In the genomic region with DNA sequence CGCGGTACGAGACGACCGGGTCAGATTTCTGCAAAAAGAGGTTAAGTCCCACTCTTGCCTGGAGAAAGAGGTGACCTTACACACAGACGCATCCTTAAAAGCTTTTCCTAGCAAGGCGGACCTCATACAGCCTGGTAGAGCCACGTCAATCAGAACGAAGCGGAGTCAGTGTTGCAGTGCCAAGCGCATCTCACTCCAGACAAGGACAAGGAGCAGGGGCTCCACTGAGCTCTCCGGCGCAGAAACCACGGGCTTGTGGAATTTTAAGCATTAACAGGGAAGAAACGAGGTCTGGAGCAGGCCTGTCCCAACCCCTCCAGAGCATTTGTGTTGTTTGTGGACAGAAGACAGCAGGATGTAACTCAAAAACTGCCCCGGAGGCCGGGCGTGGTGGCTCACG, we compare ENCODE assay signal across 23 cellular contexts. TPM values are rescaled to one million over a fixed set of nuclear protein-coding genes. Genes with fewer than 3 reads are reported as not detected.
DNase-seq lines count a peak whose midpoint lies in the region; ATAC-seq and TF ChIP-seq lines count a peak whose summit lies in the region.
"Had no signal": no experiment of that assay in that cellular context is flagged by ENCODE, and none has a peak within 500 bp of the region (broad histone marks: within the 10 kb centered on the region; RNA-seq: fewer than 3 reads in every experiment).

No MANE protein-coding gene starts in this region.

- H2BK15ac ChIP-seq in H9 (ENCODE audit: low read depth, low read length): no peak overlapping the region

- H2AK5ac ChIP-seq in H9 (ENCODE audit: insufficient read length, low read length): no peak overlapping the region

- H3K4me1 ChIP-seq in H9 (ENCODE audit: insufficient read depth, low read length): no peaks in the 10 kb centered on the region

- no peaks in the 10 kb centered on the region for H4K20me1 ChIP-seq in H9 (ENCODE audit: control insufficient read depth, insufficient read depth, insufficient read length)

- no peak overlapping the region for H3K4me3 Mint-ChIP-seq in activated CD8-positive, alpha-beta memory T cell treated with anti-CD3 and anti-CD28 coated beads, Interleukin-2, amount 10 ng/mL, durations not matched to agents 7 days and 5 days
- H3K4me3 Mint-ChIP-seq in H9: peak overlapping the region in 1 of 2 experiments; percentile 3; a peak in 1 of 5 replicates
- peak overlapping the region in 1 of 2 donors; percentile 42 for H3K4me3 Mint-ChIP-seq in effector memory CD8-positive, alpha-beta T cell
- H3K4me3 Mint-ChIP-seq in osteocyte (ENCODE audit: unreplicated experiment): no peak overlapping the region

- H3K79me2 ChIP-seq in H9 (ENCODE audit: insufficient read depth, low read length): peaks cover 8% of the 10 kb centered on the region; the same call in 1 of the 2 replicates

- no peak for TF ChIP-seq CTCF in H9 (conservative IDR thresholded peaks at IDR 0.05)
- no peak for TF ChIP-seq CTCF in osteocyte (IDR thresholded peaks at IDR 0.05)

- H3K27ac Mint-ChIP-seq in activated CD8-positive, alpha-beta memory T cell treated with anti-CD3 and anti-CD28 coated beads, Interleukin-2, amount 10 ng/mL, durations not matched to agents 7 days and 5 days: peak overlapping the region; percentile 19
- H3K27ac Mint-ChIP-seq in H9 (peak overlapping the region; percentile 47 to 87 (median 69); a peak in 6 of 7 replicates), osteocyte (ENCODE audit: unreplicated experiment) (peak overlapping the region; percentile 31)
- H3K27ac Mint-ChIP-seq in effector memory CD8-positive, alpha-beta T cell: peak overlapping the region; percentile 28 to 86

- peaks cover 62% of the 10 kb centered on the region for H3K36me3 Mint-ChIP-seq in activated CD8-positive, alpha-beta memory T cell treated with anti-CD3 and anti-CD28 coated beads, Interleukin-2, amount 10 ng/mL, durations not matched to agents 7 days and 5 days
- H3K36me3 Mint-ChIP-seq in H9 (ENCODE audit: insufficient read depth in 1 of 3, low read depth in 3 of 3) (peaks cover 65 to 81% (median 74%) of the 10 kb centered on the region in 3 experiments), osteocyte (ENCODE audit: unreplicated experiment) (peaks cover 46% of the 10 kb centered on the region)
- peaks cover 84% of the 10 kb centered on the region for H3K36me3 Mint-ChIP-seq in effector memory CD8-positive, alpha-beta T cell (ENCODE audit: insufficient read depth)

- H3K9me3 ChIP-seq in H9 (ENCODE audit: control insufficient read depth, low read depth, low read length): no peaks in the 10 kb centered on the region
- H3K9me3 ChIP-seq: MG63 had no signal

- no peak overlapping the region for H4K91ac ChIP-seq in H9 (ENCODE audit: insufficient read length, low read depth, low read length)

- peaks cover 7% of the 10 kb centered on the region for H3K79me1 ChIP-seq in H9 (ENCODE audit: insufficient read depth, low read depth, low read length, poor library complexity, severe bottlenecking)

- no peak overlapping the region for H4K5ac ChIP-seq in H9 (ENCODE audit: insufficient read length, low read depth, low read length)

- no CpG with 5 or more reads among the region's 19 CpGs for WGBS in H9 (ENCODE audit: extremely low coverage, insufficient read length, low lambda C conversion rate)

- intact Hi-C loops in sciatic nerve (cut with DNase I): no loop called here

- H3K56ac ChIP-seq in H9 (ENCODE audit: insufficient read length, low read depth, low read length): no peak overlapping the region

- H3K14ac ChIP-seq in H9 (ENCODE audit: insufficient read depth, low read length): no peak overlapping the region

- H3K18ac ChIP-seq in H9 (ENCODE audit: insufficient read length, low read depth, low read length): no peak overlapping the region

- H3K23me2 ChIP-seq in H9 (ENCODE audit: insufficient read length, low read depth, low read length, poor library complexity, severe bottlenecking): no peaks in the 10 kb centered on the region

- H4K8ac ChIP-seq in H9 (replicated peaks; ENCODE audit: insufficient read length, low read depth, low read length): no peak overlapping the region

- no peak overlapping the region for H2BK20ac ChIP-seq in H9 (ENCODE audit: low read depth, low read length, poor library complexity, severe bottlenecking)

- DNase-seq in activated CD8-positive, alpha-beta memory T cell treated with anti-CD3 and anti-CD28 coated beads, Interleukin-2, amount 10 ng/mL, durations not matched to agents 7 days and 5 days: no peak
- no peak for DNase-seq in activated CD8-positive, alpha-beta memory T cell treated with anti-CD3 and anti-CD28 coated beads for 24 hours
- DNase-seq in H9 (no peak), osteocyte (ENCODE audit: extremely low spot score, unreplicated experiment) (no peak), sciatic nerve (ENCODE audit: low spot score) (no peak)
- DNase-seq in effector memory CD8-positive, alpha-beta T cell: no peak
- DNase-seq in activated CD4-positive, alpha-beta T cell treated with anti-CD3 and anti-CD28 coated beads for 4 hours: no peak
- DNase-seq: activated CD4-positive, alpha-beta T cell treated with anti-CD3 and anti-CD28 coated beads, Interleukin-2, amount 50 U/mL, for 4 hours; C1 segment of cervical spinal cord; cerebellar nuclear complex; foreskin fibroblast; hippocampal formation; MG63; NCI-H1436 treated with DMSO at 0.1 percent for 48 hours; NCI-H2171; NCI-H524; retina; stimulated activated CD4-positive, alpha-beta T cell treated with anti-CD3 and anti-CD28 coated beads, Interleukin-4, amount 100 ng/mL, for 4 hours; trophoblast cell had no signal

- H3K27me3 Mint-ChIP-seq in activated CD8-positive, alpha-beta memory T cell treated with anti-CD3 and anti-CD28 coated beads, Interleukin-2, amount 10 ng/mL, durations not matched to agents 7 days and 5 days: no peaks in the 10 kb centered on the region
- H3K27me3 Mint-ChIP-seq in H9 (ENCODE audit: low read depth) (peaks cover 3% of the 10 kb centered on the region), osteocyte (ENCODE audit: unreplicated experiment) (no peaks in the 10 kb centered on the region)
- no peaks in the 10 kb centered on the region for H3K27me3 Mint-ChIP-seq in effector memory CD8-positive, alpha-beta T cell

- ATAC-seq in activated CD8-positive, alpha-beta memory T cell treated with anti-CD3 and anti-CD28 coated beads, Interleukin-2, amount 10 ng/mL, durations not matched to agents 7 days and 5 days: no peak
- no peak for ATAC-seq in effector memory CD8-positive, alpha-beta T cell (replicated peaks)
- ATAC-seq in HG02798 (IDR thresholded peaks at IDR 0.05; ENCODE audit: poor library complexity, unreplicated experiment) (no peak), sciatic nerve (no peak)

- no peak overlapping the region for H3K27ac ChIP-seq in H9 (ENCODE audit: insufficient read length, low read depth, low read length)
- H3K27ac ChIP-seq: VCaP had no signal

- H3K27me3 ChIP-seq in H9 (ENCODE audit: insufficient read depth, low read length): no peaks in the 10 kb centered on the region
- H3K27me3 ChIP-seq: MG63 had no signal

- no peak overlapping the region for H3K9ac ChIP-seq in H9 (ENCODE audit: extremely low read depth, insufficient read length, low read length)

- H3K4me1 Mint-ChIP-seq in activated CD8-positive, alpha-beta memory T cell treated with anti-CD3 and anti-CD28 coated beads, Interleukin-2, amount 10 ng/mL, durations not matched to agents 7 days and 5 days: peaks cover 34% of the 10 kb centered on the region
- H3K4me1 Mint-ChIP-seq in H9 (peaks cover 11% of the 10 kb centered on the region in 2 experiments), osteocyte (ENCODE audit: unreplicated experiment) (peaks cover 10% of the 10 kb centered on the region)
- peaks cover 11 to 16% of the 10 kb centered on the region in 2 donors for H3K4me1 Mint-ChIP-seq in effector memory CD8-positive, alpha-beta T cell (ENCODE audit: low read depth in 2 of 2)

- no peak overlapping the region for H3K4ac ChIP-seq in H9 (ENCODE audit: low read depth, low read length)

- H3K9me3 Mint-ChIP-seq in activated CD8-positive, alpha-beta memory T cell treated with anti-CD3 and anti-CD28 coated beads, Interleukin-2, amount 10 ng/mL, durations not matched to agents 7 days and 5 days (ENCODE audit: low read depth): no peaks in the 10 kb centered on the region
- H3K9me3 Mint-ChIP-seq in H9 (no peaks in the 10 kb centered on the region; a peak in 1 of 5 replicates), osteocyte (ENCODE audit: unreplicated experiment) (no peaks in the 10 kb centered on the region)
- no peaks in the 10 kb centered on the region for H3K9me3 Mint-ChIP-seq in effector memory CD8-positive, alpha-beta T cell

- no peak overlapping the region for H2BK120ac ChIP-seq in H9 (ENCODE audit: low read depth, low read length, poor library complexity, severe bottlenecking)

- H3K4me2 ChIP-seq in H9 (ENCODE audit: insufficient read depth, insufficient read length, low read length): no peak overlapping the region

- H2BK5ac ChIP-seq in H9 (ENCODE audit: insufficient read length, low read length): no peak overlapping the region

- CTCF ChIA-PET in activated CD8-positive, alpha-beta memory T cell treated with anti-CD3 and anti-CD28 coated beads, Interleukin-2, amount 10 ng/mL, durations not matched to agents 7 days and 5 days (lab: Charles Lee): no interaction called here

- H3K23ac ChIP-seq in H9 (ENCODE audit: insufficient read length, low read depth, low read length): no peak overlapping the region

- H2AFZ ChIP-seq in H9 (ENCODE audit: low read length): no peak overlapping the region

- H2BK12ac ChIP-seq in H9 (ENCODE audit: insufficient read length, low read depth, low read length): no peak overlapping the region

- H3T11ph ChIP-seq in H9 (ENCODE audit: low read length): no peak overlapping the region

RNA-seq across cellular contexts. Expression of a gene that starts 7.1 kb away (rescaled TPM):
- total RNA-seq in activated CD8-positive, alpha-beta memory T cell treated with anti-CD3 and anti-CD28 coated beads, Interleukin-2, amount 10 ng/mL, durations not matched to agents 7 days and 5 days: 1,000 to 10,000 TPM; 1,382 to 1,952 TPM
- 3,615 and 3,676 TPM in 2 replicates for total RNA-seq in H9 (2021)
- total RNA-seq in osteocyte: 3,162 and 3,203 TPM in 2 replicates
- 1,381 TPM for total RNA-seq in sciatic nerve

RNA-seq across cellular contexts. Expression of a gene that starts 7.2 kb away (rescaled TPM):
- total RNA-seq in activated CD8-positive, alpha-beta memory T cell treated with anti-CD3 and anti-CD28 coated beads, Interleukin-2, amount 10 ng/mL, durations not matched to agents 7 days and 5 days: 10 to 100 TPM; 49.3 to 53.0 TPM
- 114 and 121 TPM in 2 replicates for total RNA-seq in H9 (2021)
- total RNA-seq in osteocyte: 92.9 and 94.7 TPM in 2 replicates
- total RNA-seq in sciatic nerve: 69.0 TPM

RNA-seq across cellular contexts. Expression of a gene that starts 29.4 kb away (rescaled TPM):
- 10 to 100 TPM; 34.0 to 39.4 TPM for total RNA-seq in activated CD8-positive, alpha-beta memory T cell treated with anti-CD3 and anti-CD28 coated beads, Interleukin-2, amount 10 ng/mL, durations not matched to agents 7 days and 5 days
- total RNA-seq in H9 (2021): 52.0 and 59.4 TPM in 2 replicates
- 28.8 and 29.4 TPM in 2 replicates for total RNA-seq in osteocyte
- total RNA-seq in sciatic nerve: 33.4 TPM

RNA-seq across cellular contexts. Expression of a gene that starts 45.3 kb away (rescaled TPM):
- total RNA-seq in activated CD8-positive, alpha-beta memory T cell treated with anti-CD3 and anti-CD28 coated beads, Interleukin-2, amount 10 ng/mL, durations not matched to agents 7 days and 5 days: not detected
- 60.0 and 62.7 TPM in 2 replicates for total RNA-seq in H9 (2021)
- not detected in 2 replicates for total RNA-seq in osteocyte
- not detected for total RNA-seq in sciatic nerve
- total RNA-seq: epithelial cell of proximal tubule, liver had no signal

Comparison
In these comparisons a context has a peak if more than half of its experiments do, and no peak if none do; other contexts are left out.
1. H3K27ac Mint-ChIP-seq: peak in every context shown above with its lines; median percentile 69 in H9; 57 in effector memory CD8-positive, alpha-beta T cell; 31 in osteocyte; 19 in activated CD8-positive, alpha-beta memory T cell treated with anti-CD3 and anti-CD28 coated beads, Interleukin-2, amount 10 ng/mL, durations not matched to agents 7 days and 5 days.